In genomic region chr6:43511824-43512415, GRCh38 we compare ENCODE assay signal across 24 cellular contexts. TPM values are rescaled to one million over a fixed set of nuclear protein-coding genes. Genes with fewer than 3 reads are reported as not detected.
DNase-seq lines count a peak whose midpoint lies in the region; ATAC-seq, FAIRE-seq and TF ChIP-seq lines count a peak whose summit lies in the region.
"Had no signal": no experiment of that assay in that cellular context is flagged by ENCODE, and none has a peak within 500 bp of the region (broad histone marks: within the 10 kb centered on the region; RNA-seq: fewer than 3 reads in every experiment).

No MANE protein-coding gene starts in this region.

- CTCF ChIA-PET in endothelial cell of umbilical vein (lab: Charles Lee), result no interaction called here

- peaks cover 39% of the 10 kb centered on the region for H3K36me3 ChIP-seq in CD4-positive, CD25-positive, alpha-beta regulatory T cell (ENCODE audit: control insufficient read depth, insufficient read depth, low read length)
- H3K36me3 ChIP-seq in HUES48 (ENCODE audit: control insufficient read depth, insufficient read depth, low read length) (peaks cover 47% of the 10 kb centered on the region), endothelial cell of umbilical vein (ENCODE audit: control insufficient read depth in 2 of 2, extremely low read depth in 1 of 2, insufficient read depth in 2 of 2, low read length in 2 of 2) (peaks cover 3 to 32% of the 10 kb centered on the region in 2 experiments)

- H3K4me3 ChIP-seq in CD4-positive, CD25-positive, alpha-beta regulatory T cell (ENCODE audit: low read depth, low read length), result no peak overlapping the region
- H3K4me3 ChIP-seq in HUES48 (ENCODE audit: low read depth, low read length) (no peak overlapping the region), endothelial cell of umbilical vein (replicated peaks in 1 of 3; ENCODE audit: insufficient read depth in 1 of 3, low read depth in 1 of 3, low read length in 3 of 3) (no peak overlapping the region)
- H3K4me3 ChIP-seq: upper lobe of right lung had no signal

- H3K27ac Mint-ChIP-seq in CD4-positive, CD25-positive, alpha-beta regulatory T cell, result peak overlapping the region in 1 of 3 donors; percentile 55
- no peak overlapping the region for H3K27ac Mint-ChIP-seq in neural crest cell (ENCODE audit: unreplicated experiment)

- BruUV-seq in endothelial cell of umbilical vein (replicated peaks; lab: Mats Ljungman, UMichigan), result TSS peak; percentile 9

- FAIRE-seq in endothelial cell of umbilical vein (lab: Jason Lieb, UNC), result no peak
- FAIRE-seq: kidney had no signal

- peaks cover 34% of the 10 kb centered on the region for H3K36me3 Mint-ChIP-seq in CD4-positive, CD25-positive, alpha-beta regulatory T cell
- H3K36me3 Mint-ChIP-seq in neural crest cell (ENCODE audit: low read depth), result peaks cover 5% of the 10 kb centered on the region

- DNase-seq in CD4-positive, CD25-positive, alpha-beta regulatory T cell, result no peak
- DNase-seq in endothelial cell of umbilical vein (ENCODE audit: low read depth, low spot score), result no peak
- no peak for DNase-seq in neural crest cell (ENCODE audit: low read depth, low spot score)
- no peak for DNase-seq in ureter (ENCODE audit: low spot score)
- no peak for DNase-seq in UCSD-AML1 (lab: John Stamatoyannopoulos, UW; ENCODE audit: unreplicated experiment)
- DNase-seq in occipital lobe (lab: John Stamatoyannopoulos, UW), result no peak
- no peak for DNase-seq in DMS79 (lab: John Stamatoyannopoulos, UW)
- DNase-seq: activated CD4-positive, alpha-beta T cell treated with anti-CD3 and anti-CD28 coated beads, Interleukin-2, amount 50 U/mL, for 4 hours; activated CD8-positive, alpha-beta memory T cell treated with anti-CD3 and anti-CD28 coated beads, Interleukin-2, amount 50 U/mL, for 48 hours; activated effector memory CD4-positive, alpha-beta T cell treated with Interleukin-2 at 50 U/mL for 16 hours; foreskin fibroblast; kidney; mesendoderm; NCI-H1694 treated with DMSO at 0.1 percent for 48 hours; NCI-H2227 treated with DMSO at 0.1 percent for 48 hours; NCI-H748 treated with DMSO at 0.1 percent for 48 hours; SIG-M5; stimulated activated CD4-positive, alpha-beta T cell treated with anti-CD3 and anti-CD28 coated beads, Interleukin-4, amount 100 ng/mL, for 4 hours; T-helper 1 cell; upper lobe of right lung had no signal

- H3K9me3 ChIP-seq in CD4-positive, CD25-positive, alpha-beta regulatory T cell (ENCODE audit: control insufficient read depth in 2 of 2, low read length in 2 of 2), result no peaks in the 10 kb centered on the region
- H3K9me3 ChIP-seq in HUES48 (ENCODE audit: control insufficient read depth, insufficient read depth, low read length) (no peaks in the 10 kb centered on the region), endothelial cell of umbilical vein (replicated peaks; ENCODE audit: control insufficient read depth, insufficient read depth, low read length) (no peaks in the 10 kb centered on the region)
- H3K9me3 ChIP-seq: upper lobe of right lung had no signal

- TF ChIP-seq CTCF in endothelial cell of umbilical vein (IDR thresholded peaks at IDR 0.05; ENCODE audit: extremely low read depth in 1 of 2, insufficient read depth in 1 of 2, low read depth in 1 of 2, low read length in 2 of 2), result no peak
- TF ChIP-seq CTCF in neural crest cell (conservative IDR thresholded peaks at IDR 0.05), result no peak

- no peak for TF ChIP-seq POLR2A in endothelial cell of umbilical vein (IDR thresholded peaks at IDR 0.05; ENCODE audit: low read depth, low read length)

- peaks cover 20% of the 10 kb centered on the region for H3K27me3 Mint-ChIP-seq in CD4-positive, CD25-positive, alpha-beta regulatory T cell
- peaks cover 14% of the 10 kb centered on the region for H3K27me3 Mint-ChIP-seq in neural crest cell (ENCODE audit: low read depth)

- no peak overlapping the region for H3K4me2 ChIP-seq in endothelial cell of umbilical vein (ENCODE audit: insufficient read depth, low read length)

- no peak overlapping the region for H3K27ac ChIP-seq in CD4-positive, CD25-positive, alpha-beta regulatory T cell (ENCODE audit: insufficient read depth, low read length, poor library complexity, severe bottlenecking)
- H3K27ac ChIP-seq in HUES48 (ENCODE audit: low read depth, low read length) (peak overlapping the region; percentile 39), endothelial cell of umbilical vein (ENCODE audit: insufficient read depth, low read depth, low read length) (no peak overlapping the region)
- H3K27ac ChIP-seq: upper lobe of right lung, VCaP had no signal

- no peak overlapping the region for H2AFZ ChIP-seq in endothelial cell of umbilical vein (ENCODE audit: low read depth, low read length)

- H3K9ac ChIP-seq in HUES48 (ENCODE audit: low read depth, low read length) (no peak overlapping the region), endothelial cell of umbilical vein (replicated peaks; ENCODE audit: extremely low read depth, insufficient read depth, low read length) (no peak overlapping the region)

- no peaks in the 10 kb centered on the region for H4K20me1 ChIP-seq in endothelial cell of umbilical vein (replicated peaks; ENCODE audit: control insufficient read depth, extremely low read depth, insufficient read depth, low read length)

- peaks cover 18% of the 10 kb centered on the region for H3K79me2 ChIP-seq in endothelial cell of umbilical vein (ENCODE audit: control insufficient read depth, insufficient read depth, low read length)

- peaks cover 9 to 34% (median 24%) of the 10 kb centered on the region in 4 donors for H3K4me1 Mint-ChIP-seq in CD4-positive, CD25-positive, alpha-beta regulatory T cell
- H3K4me1 Mint-ChIP-seq in neural crest cell, result peaks cover 30% of the 10 kb centered on the region

- POLR2A ChIA-PET in endothelial cell of umbilical vein (lab: Charles Lee), result no interaction called here

- ATAC-seq in CD4-positive, CD25-positive, alpha-beta regulatory T cell (ENCODE audit: low read depth in 2 of 2), result no peak
- ATAC-seq: naive thymus-derived CD8-positive, alpha-beta T cell; upper lobe of right lung had no signal

- no peaks in the 10 kb centered on the region for H3K27me3 ChIP-seq in CD4-positive, CD25-positive, alpha-beta regulatory T cell (ENCODE audit: control insufficient read depth, insufficient read depth, low read length)
- peaks cover 29% of the 10 kb centered on the region for H3K27me3 ChIP-seq in HUES48 (ENCODE audit: control insufficient read depth, insufficient read depth, low read length)
- H3K27me3 ChIP-seq in endothelial cell of umbilical vein (ENCODE audit: control insufficient read depth in 2 of 2, insufficient read depth in 2 of 2, low read length in 2 of 2), result no peaks in the 10 kb centered on the region
- H3K27me3 ChIP-seq: upper lobe of right lung had no signal

- intact Hi-C loops in endothelial cell of umbilical vein (cut with micrococcal nuclease), result no loop called here

- no peaks in the 10 kb centered on the region for H3K9me1 ChIP-seq in endothelial cell of umbilical vein (replicated peaks; ENCODE audit: control insufficient read depth, extremely low read depth, insufficient read depth, low read length)

- peak overlapping the region; percentile 55 to 89 (median 64) for H3K4me3 Mint-ChIP-seq in CD4-positive, CD25-positive, alpha-beta regulatory T cell
- H3K4me3 Mint-ChIP-seq in neural crest cell, result peak overlapping the region; percentile 77

- peaks cover 49% of the 10 kb centered on the region for H3K4me1 ChIP-seq in CD4-positive, CD25-positive, alpha-beta regulatory T cell (ENCODE audit: control insufficient read depth, insufficient read depth, low read length, poor library complexity, severe bottlenecking)
- H3K4me1 ChIP-seq in HUES48 (ENCODE audit: control insufficient read depth, insufficient read depth, low read length) (peaks cover 24% of the 10 kb centered on the region), endothelial cell of umbilical vein (ENCODE audit: control insufficient read depth, extremely low read depth, insufficient read depth, low read length) (peaks cover 16% of the 10 kb centered on the region)

- H3K9me3 Mint-ChIP-seq in CD4-positive, CD25-positive, alpha-beta regulatory T cell, result no peaks in the 10 kb centered on the region
- H3K9me3 Mint-ChIP-seq in neural crest cell, result no peaks in the 10 kb centered on the region
- H3K9me3 Mint-ChIP-seq: naive thymus-derived CD8-positive, alpha-beta T cell had no signal

- dilution Hi-C loops in endothelial cell of umbilical vein (cut with MboI; ENCODE audit: extremely low pct_ligation_motif_present, low sequenced_read_pairs), result no loop called here

RNA-seq across cellular contexts. Expression of gene LRRC73, which starts 1.8 kb away (rescaled TPM):
- 0.30 TPM for total RNA-seq in CD4-positive, CD25-positive, alpha-beta regulatory T cell
- polyA plus RNA-seq in CD4-positive, CD25-positive, alpha-beta regulatory T cell, result not detected
- total RNA-seq in endothelial cell of umbilical vein (0.25 and 0.58 TPM in 2 replicates), neural crest cell (2.1 and 2.7 TPM in 2 replicates), ureter (0.57 TPM), occipital lobe (2.7 TPM)
- polyA plus RNA-seq in endothelial cell of umbilical vein, result 0.11 and 0.14 TPM in 2 replicates
- 0.06 and 0.14 TPM in 2 replicates for polyA plus RNA-seq in endothelial cell of umbilical vein (2011; cell fraction: cytosol; rRNA removed)
- polyA plus RNA-seq in endothelial cell of umbilical vein (2011; cell fraction: nucleus; rRNA removed), result 0.07 and 0.08 TPM in 2 replicates
- polyA plus RNA-seq in endothelial cell of umbilical vein (2012), result 0.12 TPM in 1 of 2 replicates, not detected in the other
- polyA minus RNA-seq in endothelial cell of umbilical vein, result 0.13 TPM in 1 of 2 replicates, not detected in the other
- polyA minus RNA-seq in endothelial cell of umbilical vein (2011; cell fraction: cytosol; rRNA and poly(A)+ RNA removed), result not detected
- 1.4 TPM in 1 of 2 replicates, not detected in the other for polyA minus RNA-seq in endothelial cell of umbilical vein (2011; cell fraction: nucleus; rRNA and poly(A)+ RNA removed)
- total RNA-seq: epithelial cell of proximal tubule had no signal
- polyA plus RNA-seq: naive thymus-derived CD8-positive, alpha-beta T cell had no signal

RNA-seq across cellular contexts. Expression of gene YIPF3, which starts 4.8 kb away (rescaled TPM):
- 59.2 TPM for total RNA-seq in CD4-positive, CD25-positive, alpha-beta regulatory T cell
- 100 to 1,000 TPM; 101 to 135 (median 117) TPM for polyA plus RNA-seq in CD4-positive, CD25-positive, alpha-beta regulatory T cell
- total RNA-seq in endothelial cell of umbilical vein (117 and 119 TPM in 2 replicates), neural crest cell (85.7 and 93.0 TPM in 2 replicates), ureter (84.6 TPM), occipital lobe (71.4 TPM)
- polyA plus RNA-seq in endothelial cell of umbilical vein, result 470 and 561 TPM in 2 replicates
- 186 and 196 TPM in 2 replicates for polyA plus RNA-seq in endothelial cell of umbilical vein (2011; cell fraction: cytosol; rRNA removed)
- 227 and 268 TPM in 2 replicates for polyA plus RNA-seq in endothelial cell of umbilical vein (2011; cell fraction: nucleus; rRNA removed)
- 91.9 and 103 TPM in 2 replicates for polyA plus RNA-seq in endothelial cell of umbilical vein (2012)
- 490 and 494 TPM in 2 replicates for polyA minus RNA-seq in endothelial cell of umbilical vein
- polyA minus RNA-seq in endothelial cell of umbilical vein (2011; cell fraction: cytosol; rRNA and poly(A)+ RNA removed), result 45.0 TPM
- 63.3 and 75.3 TPM in 2 replicates for polyA minus RNA-seq in endothelial cell of umbilical vein (2011; cell fraction: nucleus; rRNA and poly(A)+ RNA removed)

RNA-seq across cellular contexts. Expression of gene POLR1C, which starts 5.0 kb away (rescaled TPM):
- 26.8 TPM for total RNA-seq in CD4-positive, CD25-positive, alpha-beta regulatory T cell
- 10 to 100 TPM in 2 of 4 donors, 1 to 10 TPM in 2; 8.4 to 20.5 (median 11.5) TPM for polyA plus RNA-seq in CD4-positive, CD25-positive, alpha-beta regulatory T cell
- total RNA-seq in endothelial cell of umbilical vein (40.6 and 46.0 TPM in 2 replicates), neural crest cell (45.8 and 60.8 TPM in 2 replicates), ureter (60.4 TPM), occipital lobe (22.0 TPM)
- polyA plus RNA-seq in endothelial cell of umbilical vein, result 34.7 and 39.8 TPM in 2 replicates
- polyA plus RNA-seq in endothelial cell of umbilical vein (2011; cell fraction: cytosol; rRNA removed), result 37.8 and 41.4 TPM in 2 replicates
- 109 and 139 TPM in 2 replicates for polyA plus RNA-seq in endothelial cell of umbilical vein (2011; cell fraction: nucleus; rRNA removed)
- 55.9 and 92.0 TPM in 2 replicates for polyA plus RNA-seq in endothelial cell of umbilical vein (2012)
- polyA minus RNA-seq in endothelial cell of umbilical vein, result 45.8 and 58.8 TPM in 2 replicates
- polyA minus RNA-seq in endothelial cell of umbilical vein (2011; cell fraction: cytosol; rRNA and poly(A)+ RNA removed), result 35.1 TPM
- 21.0 and 29.9 TPM in 2 replicates for polyA minus RNA-seq in endothelial cell of umbilical vein (2011; cell fraction: nucleus; rRNA and poly(A)+ RNA removed)

RNA-seq across cellular contexts. Expression of gene TJAP1, which starts 34.5 kb away (rescaled TPM):
- total RNA-seq in CD4-positive, CD25-positive, alpha-beta regulatory T cell, result 36.3 TPM
- polyA plus RNA-seq in CD4-positive, CD25-positive, alpha-beta regulatory T cell, result 1 to 10 TPM; 5.5 to 9.5 (median 6.6) TPM
- total RNA-seq in endothelial cell of umbilical vein (31.8 and 33.1 TPM in 2 replicates), neural crest cell (47.3 and 52.1 TPM in 2 replicates), ureter (36.5 TPM), occipital lobe (5.0 TPM)
- 28.4 and 29.9 TPM in 2 replicates for polyA plus RNA-seq in endothelial cell of umbilical vein
- 21.7 and 25.2 TPM in 2 replicates for polyA plus RNA-seq in endothelial cell of umbilical vein (2011; cell fraction: cytosol; rRNA removed)
- 82.3 and 91.6 TPM in 2 replicates for polyA plus RNA-seq in endothelial cell of umbilical vein (2011; cell fraction: nucleus; rRNA removed)
- polyA plus RNA-seq in endothelial cell of umbilical vein (2012), result 14.6 and 15.7 TPM in 2 replicates
- 15.9 and 16.6 TPM in 2 replicates for polyA minus RNA-seq in endothelial cell of umbilical vein
- 13.4 TPM for polyA minus RNA-seq in endothelial cell of umbilical vein (2011; cell fraction: cytosol; rRNA and poly(A)+ RNA removed)
- polyA minus RNA-seq in endothelial cell of umbilical vein (2011; cell fraction: nucleus; rRNA and poly(A)+ RNA removed), result 14.7 and 15.2 TPM in 2 replicates

RNA-seq across cellular contexts. Expression of gene DLK2, which starts 56.6 kb away (rescaled TPM):
- total RNA-seq in CD4-positive, CD25-positive, alpha-beta regulatory T cell, result 0.76 TPM
- under 1 TPM in 3 of 4 donors, not detected in 1; 0.20 to 0.87 (median 0.70) TPM for polyA plus RNA-seq in CD4-positive, CD25-positive, alpha-beta regulatory T cell
- total RNA-seq in endothelial cell of umbilical vein, result not detected in 2 replicates
- 0.36 and 0.38 TPM in 2 replicates for polyA plus RNA-seq in endothelial cell of umbilical vein
- 0.28 and 0.32 TPM in 2 replicates for polyA plus RNA-seq in endothelial cell of umbilical vein (2011; cell fraction: cytosol; rRNA removed)
- polyA plus RNA-seq in endothelial cell of umbilical vein (2011; cell fraction: nucleus; rRNA removed), result 0.14 and 0.20 TPM in 2 replicates
- polyA plus RNA-seq in endothelial cell of umbilical vein (2012), result 0.15 and 0.31 TPM in 2 replicates
- polyA minus RNA-seq in endothelial cell of umbilical vein, result 0.76 TPM in 1 of 2 replicates, not detected in the other
- polyA minus RNA-seq in endothelial cell of umbilical vein (2011; cell fraction: cytosol; rRNA and poly(A)+ RNA removed), result 1.5 TPM
- polyA minus RNA-seq in endothelial cell of umbilical vein (2011; cell fraction: nucleus; rRNA and poly(A)+ RNA removed), result not detected in 2 replicates
- 1.5 and 1.6 TPM in 2 replicates for total RNA-seq in neural crest cell
- total RNA-seq in ureter, result 3.2 TPM
- total RNA-seq in occipital lobe, result 7.3 TPM
